32 cellular contexts compared by ENCODE assay signal in the genomic region with DNA sequence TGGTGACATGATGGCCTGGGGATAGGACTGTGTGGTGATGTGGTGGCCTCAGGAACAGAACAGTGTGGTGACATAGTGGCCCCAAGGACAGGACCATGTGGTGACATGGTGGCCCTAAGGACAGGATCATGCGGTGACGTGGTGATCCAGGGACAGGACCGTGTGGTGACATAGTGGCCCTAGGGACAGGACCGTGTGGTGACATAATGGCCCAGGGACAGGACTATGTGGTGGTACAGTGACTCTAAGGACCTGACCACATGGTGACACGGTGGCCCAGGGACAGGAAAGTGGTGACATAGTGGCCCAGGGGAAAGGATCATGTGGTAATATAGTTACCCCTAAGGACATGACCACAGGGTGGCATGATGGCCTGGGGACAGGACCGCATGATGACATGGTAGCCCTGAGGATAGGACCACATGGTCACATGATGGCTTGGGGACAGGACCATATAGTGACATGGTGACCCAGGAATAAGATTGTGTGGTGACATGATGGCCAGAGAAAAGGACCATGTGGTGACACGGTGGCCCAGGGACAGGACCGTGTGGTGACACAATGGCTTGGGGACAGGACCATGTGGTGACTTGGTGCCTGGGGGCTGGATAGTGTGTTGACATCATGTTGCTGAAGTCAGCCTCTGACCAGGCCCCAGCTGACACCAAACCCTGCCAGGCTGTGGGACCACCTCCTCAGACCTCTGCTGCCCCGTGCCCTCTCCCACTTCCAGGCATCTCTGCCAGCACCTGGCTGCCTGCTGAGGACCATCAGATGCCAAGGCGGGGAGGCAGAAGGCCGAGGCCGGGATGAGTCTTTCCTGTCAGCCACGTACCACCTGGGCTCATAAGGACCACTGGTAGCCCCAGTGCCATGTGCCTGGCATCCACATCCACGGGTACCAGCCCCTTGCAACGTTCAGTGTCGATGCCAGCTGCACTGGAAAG.
"Had no signal": no experiment of that assay in that cellular context is flagged by ENCODE, and none has a peak within 500 bp of the region (broad histone marks: within the 10 kb centered on the region; RNA-seq: fewer than 3 reads in every experiment).

No MANE protein-coding gene starts in this region.

- H3K36me3 Mint-ChIP-seq: activated CD8-positive, alpha-beta memory T cell treated with anti-CD3 and anti-CD28 coated beads, Interleukin-2, amount 10 ng/mL, durations not matched to agents 7 days and 5 days; activated naive CD8-positive, alpha-beta T cell treated with anti-CD3 and anti-CD28 coated beads, Interleukin-2, amount 10 ng/mL, durations not matched to agents 7 days and 5 days had no signal

- H3K4me3 ChIP-seq: ascending aorta, cardiac muscle cell, MG63, Peyer's patch had no signal

- H3K4me1 Mint-ChIP-seq: activated CD4-positive, alpha-beta memory T cell treated with anti-CD3 and anti-CD28 coated beads, Interleukin-2, amount 10 ng/mL, durations not matched to agents 7 days and 5 days; activated CD8-positive, alpha-beta memory T cell treated with anti-CD3 and anti-CD28 coated beads, Interleukin-2, amount 10 ng/mL, durations not matched to agents 7 days and 5 days; activated naive CD8-positive, alpha-beta T cell treated with anti-CD3 and anti-CD28 coated beads, Interleukin-2, amount 10 ng/mL, durations not matched to agents 7 days and 5 days had no signal

- H3K9me3 Mint-ChIP-seq: activated naive CD8-positive, alpha-beta T cell treated with anti-CD3 and anti-CD28 coated beads, Interleukin-2, amount 10 ng/mL, durations not matched to agents 7 days and 5 days had no signal

- H3K4me3 Mint-ChIP-seq: activated CD4-positive, alpha-beta memory T cell treated with anti-CD3 and anti-CD28 coated beads, Interleukin-2, amount 10 ng/mL, durations not matched to agents 7 days and 5 days; activated CD8-positive, alpha-beta memory T cell treated with anti-CD3 and anti-CD28 coated beads, Interleukin-2, amount 10 ng/mL, durations not matched to agents 7 days and 5 days; activated naive CD8-positive, alpha-beta T cell treated with anti-CD3 and anti-CD28 coated beads, Interleukin-2, amount 10 ng/mL, durations not matched to agents 7 days and 5 days had no signal

- ATAC-seq: activated CD8-positive, alpha-beta memory T cell treated with anti-CD3 and anti-CD28 coated beads, Interleukin-2, amount 10 ng/mL, durations not matched to agents 7 days and 5 days; PC-3 had no signal

- H3K27me3 ChIP-seq: ascending aorta, cardiac muscle cell, MG63, Peyer's patch had no signal

- H3K9me3 ChIP-seq: ascending aorta, MG63, Peyer's patch had no signal

- H3K4me1 ChIP-seq: ascending aorta, Peyer's patch had no signal

- H3K27ac Mint-ChIP-seq: activated CD4-positive, alpha-beta memory T cell treated with anti-CD3 and anti-CD28 coated beads, Interleukin-2, amount 10 ng/mL, durations not matched to agents 7 days and 5 days; activated CD8-positive, alpha-beta memory T cell treated with anti-CD3 and anti-CD28 coated beads, Interleukin-2, amount 10 ng/mL, durations not matched to agents 7 days and 5 days; activated naive CD8-positive, alpha-beta T cell treated with anti-CD3 and anti-CD28 coated beads, Interleukin-2, amount 10 ng/mL, durations not matched to agents 7 days and 5 days had no signal

- H3K27ac ChIP-seq: ascending aorta, cardiac muscle cell, Peyer's patch, WERI-Rb-1 had no signal

- H3K36me3 ChIP-seq: ascending aorta, cardiac muscle cell, Peyer's patch, WERI-Rb-1 had no signal

- H3K27me3 Mint-ChIP-seq: activated CD4-positive, alpha-beta memory T cell treated with anti-CD3 and anti-CD28 coated beads, Interleukin-2, amount 10 ng/mL, durations not matched to agents 7 days and 5 days; activated CD8-positive, alpha-beta memory T cell treated with anti-CD3 and anti-CD28 coated beads, Interleukin-2, amount 10 ng/mL, durations not matched to agents 7 days and 5 days; activated naive CD8-positive, alpha-beta T cell treated with anti-CD3 and anti-CD28 coated beads, Interleukin-2, amount 10 ng/mL, durations not matched to agents 7 days and 5 days had no signal

- DNase-seq: activated CD4-positive, alpha-beta memory T cell treated with anti-CD3 and anti-CD28 coated beads, Interleukin-2, amount 10 ng/mL, durations not matched to agents 7 days and 5 days; activated CD4-positive, alpha-beta T cell treated with anti-CD3 and anti-CD28 coated beads for 1 hour; activated CD4-positive, alpha-beta T cell treated with anti-CD3 and anti-CD28 coated beads for 48 hours; activated CD4-positive, CD25-positive, alpha-beta regulatory T cell; activated CD8-positive, alpha-beta memory T cell treated with anti-CD3 and anti-CD28 coated beads for 24 hours; activated CD8-positive, alpha-beta memory T cell treated with anti-CD3 and anti-CD28 coated beads, Interleukin-2, amount 10 ng/mL, durations not matched to agents 7 days and 5 days; activated CD8-positive, alpha-beta memory T cell treated with anti-CD3 and anti-CD28 coated beads, Interleukin-2, amount 50 U/mL, for 48 hours; activated effector memory CD4-positive, alpha-beta T cell treated with anti-CD3 and anti-CD28 coated beads, Interleukin-2, amount 50 U/mL, for 16 hours; activated naive CD4-positive, alpha-beta T cell; activated naive CD4-positive, alpha-beta T cell treated with anti-CD3 and anti-CD28 coated beads, Interleukin-2, amount 50 U/mL, for 16 hours; activated naive CD8-positive, alpha-beta T cell treated with anti-CD3 and anti-CD28 coated beads, Interleukin-2, amount 10 ng/mL, durations not matched to agents 7 days and 5 days; activated T-cell treated with anti-CD3 and anti-CD28 coated beads, Interleukin-2, amount 50 U/mL, for 48 hours; amygdala; Kasumi-1; KG1; MG63; NCI-H1092; NCI-H1436 treated with DMSO at 0.1 percent for 48 hours; NCI-H1694 treated with DMSO at 0.1 percent for 48 hours; NCI-H2029; NCI-H510A; NCI-H526; NCI-H748 treated with DMSO at 0.1 percent for 48 hours; NK-92 treated with Interleukin-12 subunit alpha and Interleukin-12 subunit beta, amount 100 ng/mL, for 24 hours; PC-3; Peyer's patch; RPMI8226; SIG-M5; T1000; WERI-Rb-1 had no signal
